In the genomic region with DNA sequence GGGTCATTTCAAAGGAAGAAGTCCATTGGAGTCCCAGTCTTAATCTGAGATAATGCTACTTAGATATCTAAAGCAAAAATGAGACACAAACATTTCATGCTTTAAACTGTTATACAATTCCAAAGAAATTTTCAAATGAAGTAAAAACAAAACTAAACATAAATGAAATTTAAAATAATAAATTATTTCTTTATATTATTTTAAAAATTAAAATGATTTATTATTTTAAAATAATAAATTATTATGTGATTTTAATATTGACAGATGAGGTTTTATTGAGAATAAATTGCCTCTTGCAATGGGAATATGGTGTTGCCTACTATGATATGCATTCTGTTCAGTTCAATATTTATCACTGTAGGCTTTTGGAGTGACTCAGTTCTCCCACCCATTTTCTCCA, we compare ENCODE assay signal across 30 cellular contexts.
"Had no signal": no experiment of that assay in that cellular context is flagged by ENCODE, and none has a peak within 500 bp of the region (broad histone marks: within the 10 kb centered on the region; RNA-seq: fewer than 3 reads in every experiment).

No MANE protein-coding gene starts in this region.

- ATAC-seq: activated CD8-positive, alpha-beta memory T cell treated with anti-CD3 and anti-CD28 coated beads, Interleukin-2, amount 10 ng/mL, durations not matched to agents 7 days and 5 days had no signal

- H3K27ac ChIP-seq: brain microvascular endothelial cell, SJSA1 had no signal

- H3K36me3 Mint-ChIP-seq: activated CD8-positive, alpha-beta memory T cell treated with anti-CD3 and anti-CD28 coated beads, Interleukin-2, amount 10 ng/mL, durations not matched to agents 7 days and 5 days; activated naive CD8-positive, alpha-beta T cell treated with anti-CD3 and anti-CD28 coated beads for 36 hours had no signal

- H3K27me3 Mint-ChIP-seq: activated naive CD8-positive, alpha-beta T cell treated with anti-CD3 and anti-CD28 coated beads for 36 hours had no signal

- H3K9me3 ChIP-seq: MG63, SJSA1, SK-N-SH had no signal

- FAIRE-seq: colon had no signal

- H3K4me2 ChIP-seq: SK-N-SH had no signal

- H3K27me3 ChIP-seq: SJSA1 had no signal

- H3K27ac Mint-ChIP-seq: activated CD4-positive, alpha-beta memory T cell treated with anti-CD3 and anti-CD28 coated beads, Interleukin-2, amount 10 ng/mL, durations not matched to agents 7 days and 5 days; activated CD8-positive, alpha-beta memory T cell treated with anti-CD3 and anti-CD28 coated beads, Interleukin-2, amount 10 ng/mL, durations not matched to agents 7 days and 5 days; activated naive CD8-positive, alpha-beta T cell treated with anti-CD3 and anti-CD28 coated beads for 36 hours; T-helper 1 cell treated with Interleukin-12 subunit alpha and Interleukin-12 subunit beta and Interleukin-4 antibody, amounts not matched to agents 30 μg/mL and 1 μg/mL, for 36 hours; T-helper 2 cell treated with Interferon-gamma antibody and Interleukin-4, amounts not matched to agents 5 μg/mL and 100 μg/mL, for 36 hours had no signal

- H3K36me3 ChIP-seq: brain microvascular endothelial cell, MG63, SJSA1 had no signal

- H3K4me3 ChIP-seq: MG63, SJSA1 had no signal

- DNase-seq: activated CD4-positive, alpha-beta memory T cell treated with anti-CD3 and anti-CD28 coated beads, Interleukin-2, amount 10 ng/mL, durations not matched to agents 7 days and 5 days; activated CD4-positive, alpha-beta T cell treated with anti-CD3 and anti-CD28 coated beads for 1 hour; activated CD4-positive, alpha-beta T cell treated with anti-CD3 and anti-CD28 coated beads for 48 hours; activated CD4-positive, CD25-positive, alpha-beta regulatory T cell; activated CD8-positive, alpha-beta memory T cell treated with anti-CD3 and anti-CD28 coated beads for 24 hours; activated CD8-positive, alpha-beta memory T cell treated with anti-CD3 and anti-CD28 coated beads, Interleukin-2, amount 10 ng/mL, durations not matched to agents 7 days and 5 days; activated CD8-positive, alpha-beta memory T cell treated with anti-CD3 and anti-CD28 coated beads, Interleukin-2, amount 50 U/mL, for 48 hours; activated effector memory CD4-positive, alpha-beta T cell treated with Interleukin-2 at 50 U/mL for 16 hours; activated naive CD4-positive, alpha-beta T cell treated with anti-CD3 and anti-CD28 coated beads, Interleukin-2, amount 50 U/mL, for 16 hours; activated naive CD8-positive, alpha-beta T cell treated with anti-CD3 and anti-CD28 coated beads for 36 hours; activated T-cell treated with anti-CD3 and anti-CD28 coated beads, Interleukin-2, amount 50 U/mL, for 48 hours; amniotic stem cell; aorta; brain microvascular endothelial cell; central memory CD4-positive, alpha-beta T cell; Karpas-422; MG63; NCI-H1092; NCI-H1436 treated with DMSO at 0.1 percent for 48 hours; NCI-H1694 treated with DMSO at 0.1 percent for 48 hours; NCI-H2029; NCI-H345; NCI-H524 treated with DMSO at 0.1 percent for 48 hours; OCI-M1; SHP77; SK-N-SH had no signal

- H3K9me2 ChIP-seq: SK-N-SH had no signal

- H3K9me3 Mint-ChIP-seq: activated CD4-positive, alpha-beta memory T cell treated with anti-CD3 and anti-CD28 coated beads, Interleukin-2, amount 10 ng/mL, durations not matched to agents 7 days and 5 days; activated naive CD8-positive, alpha-beta T cell treated with anti-CD3 and anti-CD28 coated beads for 36 hours; T-helper 1 cell treated with Interleukin-12 subunit alpha and Interleukin-12 subunit beta and Interleukin-4 antibody, amounts not matched to agents 30 μg/mL and 1 μg/mL, for 36 hours; T-helper 2 cell treated with Interferon-gamma antibody and Interleukin-4, amounts not matched to agents 5 μg/mL and 100 μg/mL, for 36 hours had no signal

- H3K9ac ChIP-seq: SK-N-SH had no signal

- H3K4me3 Mint-ChIP-seq: activated CD4-positive, alpha-beta memory T cell treated with anti-CD3 and anti-CD28 coated beads, Interleukin-2, amount 10 ng/mL, durations not matched to agents 7 days and 5 days; activated CD8-positive, alpha-beta memory T cell treated with anti-CD3 and anti-CD28 coated beads, Interleukin-2, amount 10 ng/mL, durations not matched to agents 7 days and 5 days; activated naive CD8-positive, alpha-beta T cell treated with anti-CD3 and anti-CD28 coated beads for 36 hours; T-helper 1 cell treated with Interleukin-12 subunit alpha and Interleukin-12 subunit beta and Interleukin-4 antibody, amounts not matched to agents 30 μg/mL and 1 μg/mL, for 36 hours; T-helper 2 cell treated with Interferon-gamma antibody and Interleukin-4, amounts not matched to agents 5 μg/mL and 100 μg/mL, for 36 hours had no signal
